ENCODE assay signal across 27 cellular contexts in genomic region chr13:44088409-44088808, GRCh38.
"Had no signal": no experiment of that assay in that cellular context is flagged by ENCODE, and none has a peak within 500 bp of the region (broad histone marks: within the 10 kb centered on the region; RNA-seq: fewer than 3 reads in every experiment).

No MANE protein-coding gene starts in this region.

- H3K4me3 Mint-ChIP-seq: activated naive CD4-positive, alpha-beta T cell treated with anti-CD3 and anti-CD28 coated beads, Interleukin-2, amount 10 ng/mL, durations not matched to agents 7 days and 5 days; activated T-cell treated with anti-CD3 and anti-CD28 coated beads, Interleukin-2, amount 50 U/mL, for 72 hours; mesothelial cell of epicardium; nephron progenitor cell; stimulated activated effector memory CD8-positive, alpha-beta T cell treated with anti-CD3 and anti-CD28 coated beads, Interleukin-12 subunit alpha, Interleukin-12 subunit beta, amount 100 ng/mL, for 72 hours; T-helper 1 cell treated with Interleukin-12 subunit alpha and Interleukin-12 subunit beta and Interleukin-4 antibody, amounts not matched to agents 30 μg/mL and 1 μg/mL, for 36 hours; type B pancreatic cell had no signal

- H3K9me3 Mint-ChIP-seq: activated naive CD4-positive, alpha-beta T cell treated with anti-CD3 and anti-CD28 coated beads, Interleukin-2, amount 10 ng/mL, durations not matched to agents 7 days and 5 days; activated T-cell treated with anti-CD3 and anti-CD28 coated beads, Interleukin-2, amount 50 U/mL, for 72 hours; stimulated activated effector memory CD8-positive, alpha-beta T cell treated with anti-CD3 and anti-CD28 coated beads, Interleukin-12 subunit alpha, Interleukin-12 subunit beta, amount 100 ng/mL, for 72 hours; T-helper 1 cell treated with Interleukin-12 subunit alpha and Interleukin-12 subunit beta and Interleukin-4 antibody, amounts not matched to agents 30 μg/mL and 1 μg/mL, for 36 hours had no signal

- H3K4me3 ChIP-seq: adrenal gland, ascending aorta, left lung, right lobe of liver, skin epidermis, testis had no signal

- H3K4me1 Mint-ChIP-seq: mesothelial cell of epicardium, nephron progenitor cell had no signal

- H3K27ac Mint-ChIP-seq: activated naive CD4-positive, alpha-beta T cell treated with anti-CD3 and anti-CD28 coated beads, Interleukin-2, amount 10 ng/mL, durations not matched to agents 7 days and 5 days; activated T-cell treated with anti-CD3 and anti-CD28 coated beads, Interleukin-2, amount 50 U/mL, for 72 hours; mesothelial cell of epicardium; nephron progenitor cell; stimulated activated effector memory CD8-positive, alpha-beta T cell treated with anti-CD3 and anti-CD28 coated beads, Interleukin-12 subunit alpha, Interleukin-12 subunit beta, amount 100 ng/mL, for 72 hours; T-helper 1 cell treated with Interleukin-12 subunit alpha and Interleukin-12 subunit beta and Interleukin-4 antibody, amounts not matched to agents 30 μg/mL and 1 μg/mL, for 36 hours; type B pancreatic cell had no signal

- DNase-seq: activated CD4-positive, alpha-beta T cell treated with anti-CD3 and anti-CD28 coated beads, Interleukin-2, amount 50 U/mL, for 1 hour; activated CD8-positive, alpha-beta memory T cell treated with anti-CD3 and anti-CD28 coated beads for 24 hours; activated CD8-positive, alpha-beta memory T cell treated with anti-CD3 and anti-CD28 coated beads, Interleukin-2, amount 50 U/mL, for 4 hours; activated effector memory CD4-positive, alpha-beta T cell treated with Interleukin-2 at 50 U/mL for 16 hours; activated naive CD4-positive, alpha-beta T cell treated with anti-CD3 and anti-CD28 coated beads, Interleukin-2, amount 10 ng/mL, durations not matched to agents 7 days and 5 days; activated T-cell treated with anti-CD3 and anti-CD28 coated beads, Interleukin-2, amount 50 U/mL, for 72 hours; adrenal gland; brain microvascular endothelial cell; caudate nucleus; dermis blood vessel endothelial cell; effector CD8-positive, alpha-beta T cell; erythroblast; foreskin fibroblast; left lung; nephron progenitor cell; occipital lobe; posterior cingulate gyrus; right lobe of liver; stimulated activated CD4-positive, alpha-beta T cell treated with anti-CD3 and anti-CD28 coated beads, Interleukin-2, amount 100 ng/mL, for 24 hours; T1000; testis had no signal

- H3K36me3 Mint-ChIP-seq: activated naive CD4-positive, alpha-beta T cell treated with anti-CD3 and anti-CD28 coated beads, Interleukin-2, amount 10 ng/mL, durations not matched to agents 7 days and 5 days; stimulated activated effector memory CD8-positive, alpha-beta T cell treated with anti-CD3 and anti-CD28 coated beads, Interleukin-12 subunit alpha, Interleukin-12 subunit beta, amount 100 ng/mL, for 72 hours; type B pancreatic cell had no signal
